ENCODE assay signal across 6 cellular contexts in the genomic region with DNA sequence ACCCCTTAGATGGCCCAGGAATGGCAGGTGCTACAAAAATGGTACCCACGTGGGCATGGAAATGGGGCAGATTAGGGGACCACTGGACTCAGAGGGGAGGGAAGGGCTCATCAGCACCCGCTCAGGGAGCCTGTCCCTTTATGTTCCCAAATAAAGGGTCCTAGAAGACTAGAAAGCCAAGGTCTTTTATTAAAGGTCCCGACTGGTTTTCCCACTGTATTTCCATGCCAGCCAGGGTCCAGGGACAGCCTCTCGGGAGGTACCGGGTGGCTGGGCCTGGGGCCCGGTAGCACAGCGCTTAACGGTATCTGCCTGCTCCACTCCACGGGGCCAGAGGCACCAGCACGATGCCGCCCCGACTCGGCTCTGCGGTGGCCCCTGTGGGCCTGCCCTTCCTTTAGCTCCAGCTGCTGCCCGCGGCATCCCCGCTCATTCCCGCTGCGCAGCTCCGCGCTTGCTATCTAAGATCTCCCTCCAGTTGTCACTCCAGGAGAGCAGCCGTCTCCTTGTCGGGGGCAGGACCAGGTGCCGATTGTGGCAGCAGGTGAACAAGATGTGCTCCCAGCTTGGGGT. TPM values are rescaled to one million over a fixed set of nuclear protein-coding genes. Genes with fewer than 3 reads are reported as not detected.
DNase-seq lines count a peak whose midpoint lies in the region; ATAC-seq and TF ChIP-seq lines count a peak whose summit lies in the region.

No MANE protein-coding gene starts in this region.

- TF ChIP-seq CTCF in Loucy (conservative IDR thresholded peaks at IDR 0.05; ENCODE audit: low read length) (no peak), GM13976 (IDR thresholded peaks at IDR 0.05; ENCODE audit: borderline replicate concordance, control extremely low read depth, extremely low read depth, insufficient read depth, missing control alignments) (no peak)

- H3K9me2 ChIP-seq in Loucy (replicated peaks; ENCODE audit: low read depth, low read length): no peaks in the 10 kb centered on the region

- no peaks in the 10 kb centered on the region for H3K9me3 ChIP-seq in Loucy (ENCODE audit: insufficient read depth, low read depth, low read length)

- in situ Hi-C loops in GM13976 (cut with MboI; ENCODE audit: low sequenced_read_pairs, unreplicated experiment): no loop called here

- peaks cover 13% of the 10 kb centered on the region; the same call in 1 of the 2 replicates for H3K36me3 ChIP-seq in Loucy (ENCODE audit: insufficient read depth, low read length)

- H3K79me2 ChIP-seq in Loucy (ENCODE audit: insufficient read depth, low read length): peaks cover 27% of the 10 kb centered on the region

- peaks cover 13% of the 10 kb centered on the region for H4K20me1 ChIP-seq in Loucy (ENCODE audit: insufficient read depth, low read length, poor library complexity, severe bottlenecking)

- peak overlapping the region; percentile 83 for H3K27ac ChIP-seq in cingulate gyrus (ENCODE audit: low read depth, low read length)

- peak overlapping the region; percentile 92 for H3K9ac ChIP-seq in Loucy (ENCODE audit: low read depth, low read length, poor library complexity, severe bottlenecking)

- peak; percentile 27 for ATAC-seq in sciatic nerve

- H3F3A ChIP-seq in Loucy (ENCODE audit: low read depth): peaks cover 14% of the 10 kb centered on the region; the same call in 1 of the 2 replicates

- intact Hi-C loops in sciatic nerve (cut with DNase I): no loop called here

- no peak overlapping the region for H2AFZ ChIP-seq in Loucy (ENCODE audit: low read length)

- H3K4me1 ChIP-seq in Loucy (ENCODE audit: insufficient read depth, low read length, poor library complexity, severe bottlenecking): peaks cover 12% of the 10 kb centered on the region

- H3K4me3 ChIP-seq in Loucy (ENCODE audit: low read length, poor library complexity, severe bottlenecking): peak overlapping the region; percentile 85

- no peaks in the 10 kb centered on the region for H3K27me3 ChIP-seq in Loucy (ENCODE audit: insufficient read depth, low read length, poor library complexity, severe bottlenecking)

- peak overlapping the region; percentile 82 for H3K4me2 ChIP-seq in Loucy (ENCODE audit: low read depth, low read length, poor library complexity, severe bottlenecking)

- DNase-seq in sciatic nerve (ENCODE audit: low spot score) (no peak), NOMO-1 treated with DMSO at 0.1 percent for 48 hours (lab: John Stamatoyannopoulos, UW; ENCODE audit: unreplicated experiment) (no peak), GM13976 (ENCODE audit: low spot score) (no peak), NK-92 (lab: John Stamatoyannopoulos, UW; ENCODE audit: unreplicated experiment) (no peak)

RNA-seq across cellular contexts. Expression of a gene that starts 1.4 kb away (rescaled TPM):
- total RNA-seq in sciatic nerve: 38.7 TPM

RNA-seq across cellular contexts. Expression of a gene that starts 20.4 kb away (rescaled TPM):
- 11.7 TPM for total RNA-seq in sciatic nerve

RNA-seq across cellular contexts. Expression of a gene that starts 24.2 kb away (rescaled TPM):
- 20.3 TPM for total RNA-seq in sciatic nerve

RNA-seq across cellular contexts. Expression of a gene that starts 42.4 kb away (rescaled TPM):
- total RNA-seq in sciatic nerve: 10.5 TPM

RNA-seq across cellular contexts. Expression of a gene that starts 52.6 kb away (rescaled TPM):
- total RNA-seq in sciatic nerve: 296 TPM
